ENCODE assay signal across 13 cellular contexts in genomic region chr17:2963332-2964027, GRCh38.
"Had no signal": no experiment of that assay in that cellular context is flagged by ENCODE, and none has a peak within 500 bp of the region (broad histone marks: within the 10 kb centered on the region; RNA-seq: fewer than 3 reads in every experiment).

No MANE protein-coding gene starts in this region.

- H3K27ac Mint-ChIP-seq: activated B cell treated with CpG ODN at 0.5 μM for 24 hours; activated CD4-positive, alpha-beta T cell treated with anti-CD3 and anti-CD28 coated beads, Interleukin-2, amount 10 ng/mL, durations not matched to agents 24 days and 14 days; activated naive CD4-positive, alpha-beta T cell treated with anti-CD3 and anti-CD28 coated beads for 36 hours; activated T-helper 2 cell treated with anti-CD3 and anti-CD28 coated beads, Interferon-gamma antibody, Interleukin-2, Interleukin-4, amounts not matched to agents 10 μg/mL and 5 μg/mL and 100 μg/mL, durations not matched to agents 14 hours and 24 hours and 36 hours had no signal

- H3K4me1 Mint-ChIP-seq: activated B cell treated with CpG ODN at 0.5 μM for 24 hours; activated CD4-positive, alpha-beta T cell treated with anti-CD3 and anti-CD28 coated beads, Interleukin-2, amount 10 ng/mL, durations not matched to agents 24 days and 14 days; naive thymus-derived CD8-positive, alpha-beta T cell had no signal

- DNase-seq: activated B cell treated with CpG ODN at 0.5 μM for 24 hours; activated CD4-positive, alpha-beta T cell treated with anti-CD3 and anti-CD28 coated beads, Interleukin-2, amount 10 ng/mL, durations not matched to agents 24 days and 14 days; activated naive CD4-positive, alpha-beta T cell treated with anti-CD3 and anti-CD28 coated beads for 36 hours; naive thymus-derived CD8-positive, alpha-beta T cell; stimulated activated CD4-positive, alpha-beta T cell treated with anti-CD3 and anti-CD28 coated beads, Interleukin-15, amount 100 ng/mL, for 24 hours; stimulated activated CD4-positive, alpha-beta T cell treated with anti-CD3 and anti-CD28 coated beads, Interleukin-4, amount 100 ng/mL, for 1 hour; stimulated activated naive CD4-positive, alpha-beta T cell; substantia nigra; T-helper 2 cell had no signal

- H3K27ac ChIP-seq: neutrophil, tibial nerve had no signal

- H3K9me3 Mint-ChIP-seq: activated B cell treated with CpG ODN at 0.5 μM for 24 hours; activated CD4-positive, alpha-beta T cell treated with anti-CD3 and anti-CD28 coated beads, Interleukin-2, amount 10 ng/mL, durations not matched to agents 24 days and 14 days; activated naive CD4-positive, alpha-beta T cell treated with anti-CD3 and anti-CD28 coated beads for 36 hours; activated T-helper 2 cell treated with anti-CD3 and anti-CD28 coated beads, Interferon-gamma antibody, Interleukin-2, Interleukin-4, amounts not matched to agents 10 μg/mL and 5 μg/mL and 100 μg/mL, durations not matched to agents 14 hours and 24 hours and 36 hours; naive thymus-derived CD8-positive, alpha-beta T cell had no signal

- H3K4me3 Mint-ChIP-seq: activated B cell treated with CpG ODN at 0.5 μM for 24 hours; activated CD4-positive, alpha-beta T cell treated with anti-CD3 and anti-CD28 coated beads, Interleukin-2, amount 10 ng/mL, durations not matched to agents 24 days and 14 days; activated naive CD4-positive, alpha-beta T cell treated with anti-CD3 and anti-CD28 coated beads for 36 hours; naive thymus-derived CD8-positive, alpha-beta T cell had no signal

- H3K27me3 Mint-ChIP-seq: activated B cell treated with CpG ODN at 0.5 μM for 24 hours; activated CD4-positive, alpha-beta T cell treated with anti-CD3 and anti-CD28 coated beads, Interleukin-2, amount 10 ng/mL, durations not matched to agents 24 days and 14 days had no signal

- ATAC-seq: left lobe of liver; naive thymus-derived CD8-positive, alpha-beta T cell had no signal
